ENCODE assay signal across 20 cellular contexts in genomic region chrX:51798701-51799100, GRCh38.
"Had no signal": no experiment of that assay in that cellular context is flagged by ENCODE, and none has a peak within 500 bp of the region (broad histone marks: within the 10 kb centered on the region; RNA-seq: fewer than 3 reads in every experiment).

No MANE protein-coding gene starts in this region.

- FAIRE-seq: endometrium, frontal cortex had no signal

- H3K4me1 ChIP-seq: heart left ventricle had no signal

- H3K36me3 ChIP-seq: heart left ventricle, neutrophil, sigmoid colon, stomach, thoracic aorta had no signal

- H3K9me3 ChIP-seq: heart left ventricle, neutrophil, sigmoid colon, stomach, thoracic aorta had no signal

- H3K4me3 ChIP-seq: heart left ventricle, sigmoid colon, skin epidermis, stomach, thoracic aorta had no signal

- DNase-seq: effector memory CD4-positive, alpha-beta T cell; heart left ventricle; hypothalamus; islet precursor cell; mammary epithelial cell; naive thymus-derived CD4-positive, alpha-beta T cell; sigmoid colon; stimulated activated CD4-positive, alpha-beta T cell treated with anti-CD3 and anti-CD28 coated beads, Interleukin-2, amount 100 ng/mL, for 24 hours; stimulated activated CD4-positive, alpha-beta T cell treated with anti-CD3 and anti-CD28 coated beads, Interleukin-4, amount 100 ng/mL, for 4 hours; stimulated activated naive B cell treated with anti-CD40 and anti-IgM and Interleukin-4, amounts not matched to agents 10 μg/mL and 1 μg/mL and 100 μg/mL, for 72 hours; stomach; substantia nigra; trophoblast cell had no signal

- H3K27ac ChIP-seq: heart left ventricle, neutrophil, sigmoid colon, skin epidermis, stomach, thoracic aorta had no signal

- ATAC-seq: esophagus mucosa; heart left ventricle; left lobe of liver; naive thymus-derived CD4-positive, alpha-beta T cell; stimulated activated naive B cell treated with anti-CD40 and anti-IgM and Interleukin-4, amounts not matched to agents 10 μg/mL and 1 μg/mL and 100 μg/mL, for 72 hours had no signal
